In the genomic region with DNA sequence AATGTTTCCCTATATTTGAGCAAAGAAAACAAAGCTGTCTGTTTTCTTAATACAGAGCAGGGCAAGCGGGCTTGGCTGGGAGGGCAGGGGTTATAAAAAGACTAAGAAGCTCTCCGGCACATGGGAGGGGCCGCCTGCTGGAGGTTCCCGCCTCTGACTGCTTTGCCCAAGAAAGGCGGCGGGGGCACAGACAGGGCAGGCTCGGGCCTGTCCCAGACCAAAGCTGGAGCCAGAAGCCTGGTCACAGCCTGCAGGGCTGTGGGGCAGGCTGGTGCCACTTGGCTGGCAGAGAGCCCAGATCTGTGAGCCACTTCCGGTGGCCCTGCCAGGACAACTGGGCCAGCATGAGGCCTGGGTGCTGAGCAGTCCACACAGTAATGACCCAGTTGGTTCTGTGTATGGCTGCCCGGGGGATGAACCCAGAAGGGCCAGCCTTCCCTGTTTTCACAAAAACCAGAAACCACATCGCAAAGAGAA, we compare ENCODE assay signal across 1 cellular context.
TF ChIP-seq lines count a peak whose summit lies in the region.

No MANE protein-coding gene starts in this region.

TF ChIP-seq in HepG2, 621 proteins besides CTCF, POLR2A, EP300 and RAD21 (continued from another document and continues in another):
- TF ChIP-seq CREBL2 (CRISPR knock-in tag; IDR thresholded peaks at IDR 0.05; ENCODE audit: borderline replicate concordance) = no peak
- TF ChIP-seq ZFP41 (CRISPR knock-in tag; IDR thresholded peaks at IDR 0.05; ENCODE audit: borderline replicate concordance) = no peak
- TF ChIP-seq TOE1 (CRISPR knock-in tag; IDR thresholded peaks at IDR 0.05) = no peak
- no peak for TF ChIP-seq KDM6A (CRISPR knock-in tag; IDR thresholded peaks at IDR 0.05; ENCODE audit: low read depth)
- TF ChIP-seq BRD4 (CRISPR knock-in tag; IDR thresholded peaks at IDR 0.05) = no peak; the same call in 1 of the 2 replicates
- TF ChIP-seq, protein P1, sequence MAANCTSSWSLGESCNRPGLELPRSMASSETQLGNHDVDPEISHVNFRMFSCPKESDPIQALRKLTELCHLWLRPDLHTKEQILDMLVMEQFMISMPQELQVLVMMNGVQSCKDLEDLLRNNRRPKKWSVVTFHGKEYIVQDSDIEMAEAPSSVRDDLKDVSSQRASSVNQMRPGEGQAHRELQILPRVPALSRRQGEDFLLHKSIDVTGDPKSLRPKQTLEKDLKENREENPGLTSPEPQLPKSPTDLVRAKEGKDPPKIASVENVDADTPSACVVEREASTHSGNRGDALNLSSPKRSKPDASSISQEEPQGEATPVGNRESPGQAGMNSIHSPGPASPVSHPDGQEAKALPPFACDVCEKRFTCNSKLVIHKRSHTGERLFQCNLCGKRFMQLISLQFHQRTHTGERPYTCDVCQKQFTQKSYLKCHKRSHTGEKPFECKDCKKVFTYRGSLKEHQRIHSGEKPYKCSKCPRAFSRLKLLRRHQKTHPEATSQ (CRISPR knock-in tag; IDR thresholded peaks at IDR 0.05; ENCODE audit: borderline replicate concordance) = no peak
- TF ChIP-seq ZIK1 (CRISPR knock-in tag; IDR thresholded peaks at IDR 0.05; ENCODE audit: borderline replicate concordance, low read depth) = no peak; the same call in 1 of the 2 replicates
- no peak for TF ChIP-seq ZNF749 (CRISPR knock-in tag; IDR thresholded peaks at IDR 0.05; ENCODE audit: borderline replicate concordance)
- TF ChIP-seq, protein P2, sequence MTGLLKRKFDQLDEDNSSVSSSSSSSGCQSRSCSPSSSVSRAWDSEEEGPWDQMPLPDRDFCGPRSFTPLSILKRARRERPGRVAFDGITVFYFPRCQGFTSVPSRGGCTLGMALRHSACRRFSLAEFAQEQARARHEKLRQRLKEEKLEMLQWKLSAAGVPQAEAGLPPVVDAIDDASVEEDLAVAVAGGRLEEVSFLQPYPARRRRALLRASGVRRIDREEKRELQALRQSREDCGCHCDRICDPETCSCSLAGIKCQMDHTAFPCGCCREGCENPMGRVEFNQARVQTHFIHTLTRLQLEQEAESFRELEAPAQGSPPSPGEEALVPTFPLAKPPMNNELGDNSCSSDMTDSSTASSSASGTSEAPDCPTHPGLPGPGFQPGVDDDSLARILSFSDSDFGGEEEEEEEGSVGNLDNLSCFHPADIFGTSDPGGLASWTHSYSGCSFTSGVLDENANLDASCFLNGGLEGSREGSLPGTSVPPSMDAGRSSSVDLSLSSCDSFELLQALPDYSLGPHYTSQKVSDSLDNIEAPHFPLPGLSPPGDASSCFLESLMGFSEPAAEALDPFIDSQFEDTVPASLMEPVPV (CRISPR knock-in tag; IDR thresholded peaks at IDR 0.05) = no peak
- no peak for TF ChIP-seq CEBPG (CRISPR knock-in tag; IDR thresholded peaks at IDR 0.05)
- no peak for TF ChIP-seq ZNF124 (CRISPR knock-in tag; IDR thresholded peaks at IDR 0.05)
- TF ChIP-seq, protein P3, sequence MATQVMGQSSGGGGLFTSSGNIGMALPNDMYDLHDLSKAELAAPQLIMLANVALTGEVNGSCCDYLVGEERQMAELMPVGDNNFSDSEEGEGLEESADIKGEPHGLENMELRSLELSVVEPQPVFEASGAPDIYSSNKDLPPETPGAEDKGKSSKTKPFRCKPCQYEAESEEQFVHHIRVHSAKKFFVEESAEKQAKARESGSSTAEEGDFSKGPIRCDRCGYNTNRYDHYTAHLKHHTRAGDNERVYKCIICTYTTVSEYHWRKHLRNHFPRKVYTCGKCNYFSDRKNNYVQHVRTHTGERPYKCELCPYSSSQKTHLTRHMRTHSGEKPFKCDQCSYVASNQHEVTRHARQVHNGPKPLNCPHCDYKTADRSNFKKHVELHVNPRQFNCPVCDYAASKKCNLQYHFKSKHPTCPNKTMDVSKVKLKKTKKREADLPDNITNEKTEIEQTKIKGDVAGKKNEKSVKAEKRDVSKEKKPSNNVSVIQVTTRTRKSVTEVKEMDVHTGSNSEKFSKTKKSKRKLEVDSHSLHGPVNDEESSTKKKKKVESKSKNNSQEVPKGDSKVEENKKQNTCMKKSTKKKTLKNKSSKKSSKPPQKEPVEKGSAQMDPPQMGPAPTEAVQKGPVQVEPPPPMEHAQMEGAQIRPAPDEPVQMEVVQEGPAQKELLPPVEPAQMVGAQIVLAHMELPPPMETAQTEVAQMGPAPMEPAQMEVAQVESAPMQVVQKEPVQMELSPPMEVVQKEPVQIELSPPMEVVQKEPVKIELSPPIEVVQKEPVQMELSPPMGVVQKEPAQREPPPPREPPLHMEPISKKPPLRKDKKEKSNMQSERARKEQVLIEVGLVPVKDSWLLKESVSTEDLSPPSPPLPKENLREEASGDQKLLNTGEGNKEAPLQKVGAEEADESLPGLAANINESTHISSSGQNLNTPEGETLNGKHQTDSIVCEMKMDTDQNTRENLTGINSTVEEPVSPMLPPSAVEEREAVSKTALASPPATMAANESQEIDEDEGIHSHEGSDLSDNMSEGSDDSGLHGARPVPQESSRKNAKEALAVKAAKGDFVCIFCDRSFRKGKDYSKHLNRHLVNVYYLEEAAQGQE (IDR thresholded peaks at IDR 0.05; ENCODE audit: borderline replicate concordance in 1 of 2, low read depth in 1 of 2, low read length in 2 of 2) = no peak
- no peak for TF ChIP-seq NR0B2 (CRISPR knock-in tag; IDR thresholded peaks at IDR 0.05)
- TF ChIP-seq AHR (CRISPR knock-in tag; IDR thresholded peaks at IDR 0.05) = no peak
- TF ChIP-seq KAT8 (CRISPR knock-in tag; IDR thresholded peaks at IDR 0.05) = 0 out of 2 replicates have a peak, but pooled peaks have one; percentile 38
- no peak for TF ChIP-seq RNF2 (conservative IDR thresholded peaks at IDR 0.05; ENCODE audit: low read depth)
- TF ChIP-seq ZNF678 (CRISPR knock-in tag; IDR thresholded peaks at IDR 0.05) = no peak
- TF ChIP-seq STAT5B (CRISPR knock-in tag; IDR thresholded peaks at IDR 0.05) = no peak
- no peak for TF ChIP-seq TRIM22 (IDR thresholded peaks at IDR 0.05)
- 0 out of 2 replicates have a peak, but pooled peaks have one; percentile 63 for TF ChIP-seq SMAD9 (CRISPR knock-in tag; IDR thresholded peaks at IDR 0.05)
- no peak for TF ChIP-seq ARHGAP35 (CRISPR knock-in tag; IDR thresholded peaks at IDR 0.05; ENCODE audit: borderline replicate concordance)
- TF ChIP-seq GMEB1 (CRISPR knock-in tag; IDR thresholded peaks at IDR 0.05; ENCODE audit: borderline replicate concordance) = no peak
- peak; percentile 23; the same call in 1 of the 2 replicates for TF ChIP-seq SP5 (CRISPR knock-in tag; IDR thresholded peaks at IDR 0.05; ENCODE audit: borderline replicate concordance, low read depth)
- TF ChIP-seq, protein P4, sequence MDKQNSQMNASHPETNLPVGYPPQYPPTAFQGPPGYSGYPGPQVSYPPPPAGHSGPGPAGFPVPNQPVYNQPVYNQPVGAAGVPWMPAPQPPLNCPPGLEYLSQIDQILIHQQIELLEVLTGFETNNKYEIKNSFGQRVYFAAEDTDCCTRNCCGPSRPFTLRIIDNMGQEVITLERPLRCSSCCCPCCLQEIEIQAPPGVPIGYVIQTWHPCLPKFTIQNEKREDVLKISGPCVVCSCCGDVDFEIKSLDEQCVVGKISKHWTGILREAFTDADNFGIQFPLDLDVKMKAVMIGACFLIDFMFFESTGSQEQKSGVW (CRISPR knock-in tag; IDR thresholded peaks at IDR 0.05; ENCODE audit: borderline replicate concordance) = no peak
- TF ChIP-seq TBX3 (IDR thresholded peaks at IDR 0.05; ENCODE audit: borderline replicate concordance) = no peak
- no peak; the same call in 1 of the 2 replicates for TF ChIP-seq MED1 (CRISPR knock-in tag; IDR thresholded peaks at IDR 0.05)
- no peak for TF ChIP-seq ZMYM2 (CRISPR knock-in tag; IDR thresholded peaks at IDR 0.05)
- no peak for TF ChIP-seq SP1 (IDR thresholded peaks at IDR 0.05)
- TF ChIP-seq SP1 (CRISPR knock-in tag; IDR thresholded peaks at IDR 0.05) = no peak
- TF ChIP-seq RARA (CRISPR knock-in tag; IDR thresholded peaks at IDR 0.05) = no peak
- no peak for TF ChIP-seq ZNF788 (CRISPR knock-in tag; IDR thresholded peaks at IDR 0.05; ENCODE audit: borderline replicate concordance)
- TF ChIP-seq TAF1 (CRISPR knock-in tag; IDR thresholded peaks at IDR 0.05) = no peak
- no peak for TF ChIP-seq SRF (IDR thresholded peaks at IDR 0.05; ENCODE audit: low read depth, low read length)
- TF ChIP-seq SP140L (CRISPR knock-in tag; IDR thresholded peaks at IDR 0.05; ENCODE audit: borderline replicate concordance) = no peak
- no peak for TF ChIP-seq ZKSCAN8 (CRISPR knock-in tag; IDR thresholded peaks at IDR 0.05; ENCODE audit: borderline replicate concordance)
- TF ChIP-seq EEA1 (CRISPR knock-in tag; IDR thresholded peaks at IDR 0.05; ENCODE audit: borderline replicate concordance) = 0 out of 2 replicates have a peak, but pooled peaks have one; percentile 58
- TF ChIP-seq ZNF710 (CRISPR knock-in tag; IDR thresholded peaks at IDR 0.05; ENCODE audit: borderline replicate concordance) = no peak
- TF ChIP-seq FOXM1 (CRISPR knock-in tag; IDR thresholded peaks at IDR 0.05) = no peak
- no peak for TF ChIP-seq ZNF513 (CRISPR knock-in tag; conservative IDR thresholded peaks at IDR 0.05)
- no peak for TF ChIP-seq ZNF3 (CRISPR knock-in tag; IDR thresholded peaks at IDR 0.05)
- TF ChIP-seq, protein P5, sequence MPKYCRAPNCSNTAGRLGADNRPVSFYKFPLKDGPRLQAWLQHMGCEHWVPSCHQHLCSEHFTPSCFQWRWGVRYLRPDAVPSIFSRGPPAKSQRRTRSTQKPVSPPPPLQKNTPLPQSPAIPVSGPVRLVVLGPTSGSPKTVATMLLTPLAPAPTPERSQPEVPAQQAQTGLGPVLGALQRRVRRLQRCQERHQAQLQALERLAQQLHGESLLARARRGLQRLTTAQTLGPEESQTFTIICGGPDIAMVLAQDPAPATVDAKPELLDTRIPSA (CRISPR knock-in tag; IDR thresholded peaks at IDR 0.05; ENCODE audit: borderline replicate concordance) = no peak
- TF ChIP-seq KAT2B (IDR thresholded peaks at IDR 0.05; ENCODE audit: borderline replicate concordance, low read depth, low read length) = no peak
- TF ChIP-seq HOXA5 (CRISPR knock-in tag; IDR thresholded peaks at IDR 0.05) = no peak
- no peak for TF ChIP-seq ISX (CRISPR knock-in tag; conservative IDR thresholded peaks at IDR 0.05)
- no peak for TF ChIP-seq ZNF382 (CRISPR knock-in tag; IDR thresholded peaks at IDR 0.05; ENCODE audit: borderline replicate concordance)
- TF ChIP-seq POGK (CRISPR knock-in tag; conservative IDR thresholded peaks at IDR 0.05) = no peak
